ENCODE assay signal across 20 cellular contexts in the genomic region with DNA sequence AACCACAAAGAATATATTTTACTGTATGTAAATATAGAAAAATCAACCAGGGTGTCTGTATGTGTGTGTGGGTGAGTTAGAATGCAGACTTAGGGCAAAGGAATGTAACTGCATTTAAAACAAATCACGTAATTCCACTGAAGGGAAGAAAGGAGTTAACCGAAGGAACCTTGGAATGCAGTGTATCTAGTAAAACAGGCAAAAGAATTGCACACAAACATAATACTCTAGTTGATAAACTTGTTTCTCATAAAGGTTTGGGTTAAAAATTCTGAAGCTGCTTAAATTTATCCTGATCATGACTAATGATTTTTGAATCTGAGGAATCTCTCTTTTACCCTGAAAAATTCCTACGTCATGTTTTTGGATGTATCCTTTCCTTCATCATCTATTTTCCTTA.
DNase-seq lines count a peak whose midpoint lies in the region; ATAC-seq, FAIRE-seq and TF ChIP-seq lines count a peak whose summit lies in the region.
"Had no signal": no experiment of that assay in that cellular context is flagged by ENCODE, and none has a peak within 500 bp of the region (broad histone marks: within the 10 kb centered on the region; RNA-seq: fewer than 3 reads in every experiment).

No MANE protein-coding gene starts in this region.

- intact Hi-C loops in gastrocnemius medialis (cut with DNase I; ENCODE audit: low total_unique reads): no loop called here

- no peaks in the 10 kb centered on the region for H3K4me1 Mint-ChIP-seq in GM23338
- peaks cover 4% of the 10 kb centered on the region for H3K4me1 Mint-ChIP-seq in astrocyte (ENCODE audit: low read depth, unreplicated experiment)
- no peaks in the 10 kb centered on the region for H3K4me1 Mint-ChIP-seq in immature natural killer cell
- H3K4me1 Mint-ChIP-seq: activated B cell treated with CpG ODN at 0.5 μM for 24 hours; central memory CD8-positive, alpha-beta T cell had no signal

- H3K4me3 ChIP-seq in GM23338: no peak overlapping the region
- H3K4me3 ChIP-seq in astrocyte (ENCODE audit: insufficient read depth, low read depth, low read length): no peak overlapping the region
- H3K4me3 ChIP-seq in gastrocnemius medialis: no peak overlapping the region

- TF ChIP-seq POLR2A in gastrocnemius medialis (IDR thresholded peaks at IDR 0.05): no peak

- peak; percentile 39 for DNase-seq in AG08395 (ENCODE audit: low spot score)
- DNase-seq in GM23338 (ENCODE audit: low spot score): peak; percentile 12
- peak; percentile 18 for DNase-seq in astrocyte (ENCODE audit: low read depth)
- DNase-seq in kidney tubule cell (ENCODE audit: low spot score): peak; percentile 9
- no peak for DNase-seq in midbrain (lab: John Stamatoyannopoulos, UW)
- no peak for DNase-seq in immature natural killer cell
- no peak for DNase-seq in GM19238 (ENCODE audit: insufficient read length, low spot score)
- DNase-seq in gastrocnemius medialis: no peak
- DNase-seq: activated B cell treated with CpG ODN at 0.5 μM for 24 hours; activated CD4-positive, alpha-beta memory T cell treated with anti-CD3 and anti-CD28 coated beads for 36 hours; activated naive CD4-positive, alpha-beta T cell; amygdala; CD4-positive, alpha-beta T cell; NCI-H1092 treated with DMSO at 0.1 percent for 48 hours; NCI-H2081; NCI-H510A; nucleus accumbens; T-helper 9 cell had no signal

- H3K9me3 ChIP-seq in astrocyte (ENCODE audit: insufficient read depth, low read depth, low read length) (no peaks in the 10 kb centered on the region), gastrocnemius medialis (no peaks in the 10 kb centered on the region)

- H4K20me1 ChIP-seq in GM23338 (replicated peaks; ENCODE audit: insufficient read depth): no peaks in the 10 kb centered on the region
- H4K20me1 ChIP-seq in astrocyte (ENCODE audit: insufficient read depth, low read length): no peaks in the 10 kb centered on the region

- 0 out of 2 replicates have a peak, but pooled peaks cover 3% of the 10 kb centered on the region for H3K4me1 ChIP-seq in GM23338 (ENCODE audit: insufficient read depth)
- H3K4me1 ChIP-seq in astrocyte (ENCODE audit: insufficient read depth, low read length): no peaks in the 10 kb centered on the region
- no peaks in the 10 kb centered on the region for H3K4me1 ChIP-seq in gastrocnemius medialis

- H3K9ac ChIP-seq in astrocyte (ENCODE audit: low read length): peak overlapping the region; percentile 13

- no peaks in the 10 kb centered on the region for H3F3A ChIP-seq in GM23338 (replicated peaks; ENCODE audit: low read depth)

- H3K9me3 Mint-ChIP-seq in GM23338: peaks cover 5% of the 10 kb centered on the region; the same call in 2 of the 3 replicates
- no peaks in the 10 kb centered on the region for H3K9me3 Mint-ChIP-seq in astrocyte (ENCODE audit: unreplicated experiment)
- peaks cover 0 to 2% (median 0%) of the 10 kb centered on the region in 6 donors for H3K9me3 Mint-ChIP-seq in immature natural killer cell
- H3K9me3 Mint-ChIP-seq: activated B cell treated with CpG ODN at 0.5 μM for 24 hours; activated CD4-positive, alpha-beta memory T cell treated with anti-CD3 and anti-CD28 coated beads for 36 hours; CD4-positive, alpha-beta T cell; central memory CD8-positive, alpha-beta T cell had no signal

- no peak for TF ChIP-seq CTCF in GM23338 (conservative IDR thresholded peaks at IDR 0.05; ENCODE audit: low read depth in 2 of 2)
- no peak for TF ChIP-seq CTCF in astrocyte (IDR thresholded peaks at IDR 0.05; ENCODE audit: insufficient read depth, low read depth, low read length)
- no peak for TF ChIP-seq CTCF in gastrocnemius medialis (IDR thresholded peaks at IDR 0.05 in 4 of 5, conservative IDR thresholded peaks at IDR 0.05 in 1 of 5)

- ATAC-seq in GM23338 (no peak), gastrocnemius medialis (no peak)
- ATAC-seq: sciatic nerve had no signal

- H2AFZ ChIP-seq in GM23338 (no peak overlapping the region), astrocyte (ENCODE audit: low read depth, low read length) (no peak overlapping the region)

- H3K27ac ChIP-seq in GM23338 (ENCODE audit: low read depth) (no peak overlapping the region), astrocyte (ENCODE audit: low read depth, low read length) (peak overlapping the region; percentile 37), gastrocnemius medialis (no peak overlapping the region)

- H3K36me3 ChIP-seq in GM23338 (ENCODE audit: insufficient read depth): no peaks in the 10 kb centered on the region
- H3K36me3 ChIP-seq in astrocyte (ENCODE audit: insufficient read depth, low read length): no peaks in the 10 kb centered on the region
- H3K36me3 ChIP-seq in gastrocnemius medialis: no peaks in the 10 kb centered on the region

- H3K27me3 Mint-ChIP-seq in GM23338 (ENCODE audit: insufficient read depth, low read depth, poor library complexity) (peaks cover 4% of the 10 kb centered on the region), astrocyte (ENCODE audit: low read depth, unreplicated experiment) (peaks cover 4% of the 10 kb centered on the region), immature natural killer cell (ENCODE audit: low read depth in 3 of 3) (peaks cover 0 to 8% (median 5%) of the 10 kb centered on the region in 3 donors)
- H3K27me3 Mint-ChIP-seq: CD4-positive, alpha-beta T cell had no signal

- H3K4me3 Mint-ChIP-seq in GM23338 (no peak overlapping the region), astrocyte (ENCODE audit: unreplicated experiment) (no peak overlapping the region), immature natural killer cell (no peak overlapping the region)
- H3K4me3 Mint-ChIP-seq: activated B cell treated with CpG ODN at 0.5 μM for 24 hours; activated CD4-positive, alpha-beta memory T cell treated with anti-CD3 and anti-CD28 coated beads for 36 hours; CD4-positive, alpha-beta T cell; central memory CD8-positive, alpha-beta T cell had no signal

- H3K27ac Mint-ChIP-seq in GM23338: no peak overlapping the region
- no peak overlapping the region for H3K27ac Mint-ChIP-seq in astrocyte (ENCODE audit: unreplicated experiment)
- no peak overlapping the region for H3K27ac Mint-ChIP-seq in immature natural killer cell
- H3K27ac Mint-ChIP-seq: activated B cell treated with CpG ODN at 0.5 μM for 24 hours; activated CD4-positive, alpha-beta memory T cell treated with anti-CD3 and anti-CD28 coated beads for 36 hours; CD4-positive, alpha-beta T cell had no signal

- in situ Hi-C loops in gastrocnemius medialis (cut with MboI; ENCODE audit: low sequenced_read_pairs in 4 of 4): no loop called here

- H3K36me3 Mint-ChIP-seq in GM23338 (ENCODE audit: low read depth): no peaks in the 10 kb centered on the region
- no peaks in the 10 kb centered on the region for H3K36me3 Mint-ChIP-seq in astrocyte (ENCODE audit: low read depth, unreplicated experiment)
- no peaks in the 10 kb centered on the region for H3K36me3 Mint-ChIP-seq in immature natural killer cell
- H3K36me3 Mint-ChIP-seq: activated CD4-positive, alpha-beta memory T cell treated with anti-CD3 and anti-CD28 coated beads for 36 hours had no signal

- no peak overlapping the region for H3K4me2 ChIP-seq in GM23338
- H3K4me2 ChIP-seq in astrocyte (ENCODE audit: low read length): peak overlapping the region; percentile 34

- no peaks in the 10 kb centered on the region for H3K9me2 ChIP-seq in GM23338 (ENCODE audit: insufficient read depth)

- FAIRE-seq in astrocyte (lab: Jason Lieb, UNC): peak; percentile 74

- H3K79me2 ChIP-seq in GM23338 (replicated peaks; ENCODE audit: insufficient read depth) (no peaks in the 10 kb centered on the region), astrocyte (ENCODE audit: insufficient read depth, low read length) (no peaks in the 10 kb centered on the region)

- H3K27me3 ChIP-seq in GM23338 (ENCODE audit: insufficient read depth) (no peaks in the 10 kb centered on the region), astrocyte (ENCODE audit: insufficient read depth, low read length) (no peaks in the 10 kb centered on the region), gastrocnemius medialis (no peaks in the 10 kb centered on the region)

TF ChIP-seq in GM23338, 12 proteins besides CTCF, POLR2A, EP300 and RAD21:
- TF ChIP-seq NANOG (IDR thresholded peaks at IDR 0.05; ENCODE audit: borderline replicate concordance) (no peak), REST (IDR thresholded peaks at IDR 0.05; ENCODE audit: unreplicated experiment) (no peak)

Comparison
In these comparisons a context has a peak if more than half of its experiments do, and no peak if none do; other contexts are left out.
1. DNase-seq: peak in AG08395 (single experiment), GM23338 (single experiment), astrocyte (single experiment) and kidney tubule cell (single experiment); none in midbrain (single experiment), immature natural killer cell (0 of 3), GM19238 (single experiment) and gastrocnemius medialis (0 of 2).